In the genomic region with DNA sequence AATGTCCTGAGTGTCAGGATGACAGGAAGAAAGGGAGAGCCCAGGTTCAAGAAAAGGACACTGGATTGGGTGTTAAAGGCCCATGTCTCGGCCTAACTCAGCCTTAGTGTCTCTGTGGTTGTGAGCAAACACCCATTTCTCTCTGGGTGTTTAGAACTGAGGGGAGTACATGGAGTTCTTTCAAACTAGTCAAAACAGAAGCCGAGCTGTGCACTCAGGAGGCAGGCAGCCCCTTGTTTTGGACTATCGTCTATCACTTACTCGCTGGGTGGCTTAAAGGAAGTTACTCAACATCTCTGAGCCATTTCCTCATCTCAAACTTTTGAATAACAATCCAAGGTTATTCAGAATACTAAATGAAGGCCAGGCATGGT, we compare ENCODE assay signal across 10 cellular contexts. TPM values are rescaled to one million over a fixed set of nuclear protein-coding genes. Genes with fewer than 3 reads are reported as not detected.
DNase-seq lines count a peak whose midpoint lies in the region; ATAC-seq, FAIRE-seq and TF ChIP-seq lines count a peak whose summit lies in the region.
"Had no signal": no experiment of that assay in that cellular context is flagged by ENCODE, and none has a peak within 500 bp of the region (broad histone marks: within the 10 kb centered on the region; RNA-seq: fewer than 3 reads in every experiment).

No MANE protein-coding gene starts in this region.

- no peaks in the 10 kb centered on the region for H3K9me2 ChIP-seq in SU-DHL-6 (replicated peaks; ENCODE audit: insufficient read depth, low read length)

- DNase-seq in GM12892 (ENCODE audit: insufficient read length) (no peak), osteocyte (ENCODE audit: extremely low spot score, unreplicated experiment) (no peak), omental fat pad (ENCODE audit: low spot score) (no peak), H7 (no peak)
- DNase-seq in central memory CD8-positive, alpha-beta T cell (ENCODE audit: low spot score in 2 of 2) = peak; percentile 18 to 68
- DNase-seq: NCI-H1048, thyroid gland had no signal

- peak overlapping the region; percentile 99 for H3K27ac ChIP-seq in SU-DHL-6 (ENCODE audit: low read depth, low read length)
- H3K27ac ChIP-seq: thyroid gland had no signal

- no peaks in the 10 kb centered on the region for H3K9me3 Mint-ChIP-seq in central memory CD8-positive, alpha-beta T cell
- H3K9me3 Mint-ChIP-seq in osteocyte (ENCODE audit: unreplicated experiment) = no peaks in the 10 kb centered on the region

- H3K27me3 ChIP-seq in SU-DHL-6 (ENCODE audit: low read length) (no peaks in the 10 kb centered on the region), H7 (ENCODE audit: control insufficient read depth, insufficient read depth, low read length) (no peaks in the 10 kb centered on the region)
- H3K27me3 ChIP-seq: thyroid gland had no signal

- peak overlapping the region; percentile 52 for H3K4me3 Mint-ChIP-seq in central memory CD8-positive, alpha-beta T cell
- H3K4me3 Mint-ChIP-seq in osteocyte (ENCODE audit: unreplicated experiment) = no peak overlapping the region

- peak overlapping the region; percentile 61 for H3K4me2 ChIP-seq in SU-DHL-6 (ENCODE audit: low read depth, low read length, poor library complexity, severe bottlenecking)

- H3K36me3 Mint-ChIP-seq in central memory CD8-positive, alpha-beta T cell (ENCODE audit: insufficient read depth) = peaks cover 38% of the 10 kb centered on the region
- no peaks in the 10 kb centered on the region for H3K36me3 Mint-ChIP-seq in osteocyte (ENCODE audit: unreplicated experiment)

- H3F3A ChIP-seq in SU-DHL-6 (ENCODE audit: insufficient read depth) = peaks cover 60% of the 10 kb centered on the region

- peak overlapping the region; percentile 97 for H3K27ac Mint-ChIP-seq in central memory CD8-positive, alpha-beta T cell (ENCODE audit: low read depth)
- peak overlapping the region; percentile 37 for H3K27ac Mint-ChIP-seq in osteocyte (ENCODE audit: unreplicated experiment)

- H3K36me3 ChIP-seq in SU-DHL-6 (ENCODE audit: low read length) (no peaks in the 10 kb centered on the region), H7 (replicated peaks; ENCODE audit: control insufficient read depth, insufficient read depth, low read length) (no peaks in the 10 kb centered on the region)
- H3K36me3 ChIP-seq: thyroid gland had no signal

- peak; percentile 48 for ATAC-seq in central memory CD8-positive, alpha-beta T cell (replicated peaks; ENCODE audit: extremely low read depth, poor library complexity, severe bottlenecking)
- no peak for ATAC-seq in GM18511 (IDR thresholded peaks at IDR 0.05; ENCODE audit: unreplicated experiment)
- ATAC-seq in omental fat pad (ENCODE audit: low FRiP score) = no peak
- no peak for ATAC-seq in GM21825 (IDR thresholded peaks at IDR 0.05; ENCODE audit: unreplicated experiment)

- peaks cover 61% of the 10 kb centered on the region for H3K4me1 Mint-ChIP-seq in central memory CD8-positive, alpha-beta T cell
- peaks cover 35% of the 10 kb centered on the region for H3K4me1 Mint-ChIP-seq in osteocyte (ENCODE audit: unreplicated experiment)

- FAIRE-seq in GM12892 (lab: Jason Lieb, UNC) = peak; percentile 30

- no peak overlapping the region for H2AFZ ChIP-seq in SU-DHL-6 (ENCODE audit: low read depth, low read length, severe bottlenecking)

- no peak for TF ChIP-seq POLR2A in GM12892 (IDR thresholded peaks at IDR 0.05; ENCODE audit: low read depth, low read length)

- no peaks in the 10 kb centered on the region for H3K79me2 ChIP-seq in SU-DHL-6 (ENCODE audit: insufficient read depth, low read length)

- H3K4me3 ChIP-seq in SU-DHL-6 (ENCODE audit: insufficient read depth, low read length, poor library complexity, severe bottlenecking) = peak overlapping the region; percentile 9
- H3K4me3 ChIP-seq in H7 (ENCODE audit: insufficient read depth, low read depth, low read length) = no peak overlapping the region
- H3K4me3 ChIP-seq: thyroid gland had no signal

- peak overlapping the region; percentile 55 for H3K9ac ChIP-seq in SU-DHL-6 (ENCODE audit: low read length)

- no peaks in the 10 kb centered on the region for H4K20me1 ChIP-seq in SU-DHL-6 (ENCODE audit: low read depth, low read length)

- TF ChIP-seq CTCF in SU-DHL-6 (IDR thresholded peaks at IDR 0.05; ENCODE audit: insufficient read depth, low read length, poor library complexity, severe bottlenecking) (no peak), osteocyte (IDR thresholded peaks at IDR 0.05) (no peak), omental fat pad (IDR thresholded peaks at IDR 0.05) (no peak)

- H3K9me3 ChIP-seq in SU-DHL-6 (ENCODE audit: insufficient read depth, low read length) = no peaks in the 10 kb centered on the region
- H3K9me3 ChIP-seq: thyroid gland had no signal

- no peaks in the 10 kb centered on the region for H3K27me3 Mint-ChIP-seq in central memory CD8-positive, alpha-beta T cell
- no peaks in the 10 kb centered on the region for H3K27me3 Mint-ChIP-seq in osteocyte (ENCODE audit: unreplicated experiment)

RNA-seq across cellular contexts. Expression of gene NAIF1, which starts 40.0 kb away (rescaled TPM):
- 6.5 TPM for polyA plus RNA-seq in GM12892 (2012; ENCODE audit: missing spikeins)
- 8.4 and 8.8 TPM in 2 replicates for total RNA-seq in osteocyte
- total RNA-seq in omental fat pad = 10 to 100 TPM in 1 of 4 donors, 1 to 10 TPM in 3; 5.3 to 13.1 (median 6.7) TPM
- total RNA-seq in H7 (2014; rRNA removed; shearing (Covaris generic)) = 10.3 and 12.3 TPM in 2 replicates

RNA-seq across cellular contexts. Expression of gene SLC25A25, which starts 40.9 kb away (rescaled TPM):
- 5.8 TPM for polyA plus RNA-seq in GM12892 (2012; ENCODE audit: missing spikeins)
- 15.6 and 18.0 TPM in 2 replicates for total RNA-seq in osteocyte
- 100 to 1,000 TPM in 2 of 4 donors, 10 to 100 TPM in 2; 37.8 to 147 (median 102) TPM for total RNA-seq in omental fat pad
- total RNA-seq in H7 (2014; rRNA removed; shearing (Covaris generic)) = 23.1 and 23.7 TPM in 2 replicates

RNA-seq across cellular contexts. Expression of gene EEIG1, which starts 46.4 kb away (rescaled TPM):
- polyA plus RNA-seq in GM12892 (2012; ENCODE audit: missing spikeins) = 26.4 TPM
- total RNA-seq in osteocyte (39.4 and 41.4 TPM in 2 replicates), omental fat pad (1 to 10 TPM; 4.8 to 9.0 (median 7.1) TPM)
- 16.9 and 27.1 TPM in 2 replicates for total RNA-seq in H7 (2014; rRNA removed; shearing (Covaris generic))

Comparison
In these comparisons a context has a peak if more than half of its experiments do, and no peak if none do; other contexts are left out.
1. DNase-seq: peak in central memory CD8-positive, alpha-beta T cell (2 of 2); none in GM12892 (single experiment), osteocyte (single experiment), omental fat pad (single experiment) and H7 (single experiment).